In the genomic region with DNA sequence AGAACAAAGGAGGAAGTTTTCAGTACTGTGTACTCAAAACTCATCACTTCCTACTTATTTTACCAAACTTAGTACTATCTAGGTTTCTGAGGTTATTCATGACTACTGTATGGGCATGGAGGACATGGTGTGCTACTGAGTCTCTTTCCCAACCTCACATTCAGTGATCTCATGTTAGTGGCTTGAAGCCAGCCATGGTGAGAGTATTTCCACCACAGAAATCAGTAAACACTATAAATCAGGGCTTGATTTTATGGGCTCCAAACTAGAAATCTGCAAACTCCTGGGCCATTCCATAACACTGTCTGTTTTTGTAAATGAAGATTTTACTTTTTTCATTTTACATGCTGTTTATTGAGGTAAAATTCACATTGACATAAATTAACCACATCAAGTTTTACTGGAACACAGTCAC, we compare ENCODE assay signal across 8 cellular contexts. TPM values are rescaled to one million over a fixed set of nuclear protein-coding genes. Genes with fewer than 3 reads are reported as not detected.
DNase-seq lines count a peak whose midpoint lies in the region; ATAC-seq, FAIRE-seq and TF ChIP-seq lines count a peak whose summit lies in the region.

No MANE protein-coding gene starts in this region.

- TF ChIP-seq CTCF in GM12878 (IDR thresholded peaks at IDR 0.05 in 2 of 3, conservative IDR thresholded peaks at IDR 0.05 in 1 of 3; ENCODE audit: control insufficient read depth in 2 of 3, extremely low read depth in 1 of 3, insufficient read depth in 1 of 3, low read depth in 3 of 3, low read length in 3 of 3): no peak
- TF ChIP-seq CTCF in tibial artery (IDR thresholded peaks at IDR 0.05): no peak

- no peak for TF ChIP-seq RAD21 in GM12878 (IDR thresholded peaks at IDR 0.05; ENCODE audit: insufficient read depth, low read depth, low read length)

- SMC1A ChIA-PET in GM12878 (lab: Charles Lee; ENCODE audit: uncharacterized antibody, unreplicated experiment): interaction anchor here (1.6 to 3.4 kb wide), 5 partner anchors 10 to 23 kb away, joined by 5 to 14 read pairs (median 7); no protein-coding TSS in a partner anchor

- POLR2A ChIA-PET in GM12878 (lab: Charles Lee): interaction anchor here (0.9 to 1.5 kb wide), 5 partner anchors 10 to 59 kb away, joined by 3 to 7 read pairs (median 3); no protein-coding TSS in a partner anchor

- peaks cover 15% of the 10 kb centered on the region; the same call in 1 of the 2 replicates for H4K20me1 ChIP-seq in GM12878 (ENCODE audit: control insufficient read depth, insufficient read depth)

- H2AFZ ChIP-seq in GM12878 (ENCODE audit: control insufficient read depth, low read depth, low read length): no peak overlapping the region

- TF ChIP-seq POLR2A in GM12878 (IDR thresholded peaks at IDR 0.05; ENCODE audit: low read depth, low read length): no peak

- no peak overlapping the region for H3K27ac ChIP-seq in GM12878 (ENCODE audit: control insufficient read depth, insufficient read depth)
- peak overlapping the region; percentile 62 to 72 for H3K27ac ChIP-seq in tibial artery

- H3K9ac ChIP-seq in GM12878 (ENCODE audit: control insufficient read depth, insufficient read depth, low read length): no peak overlapping the region

- H3K36me3 ChIP-seq in GM12878 (ENCODE audit: control insufficient read depth in 2 of 2, insufficient read depth in 2 of 2, low read length in 1 of 2) (peaks cover 0 to 14% of the 10 kb centered on the region in 2 experiments; a peak in 2 of 4 replicates), tibial artery (no peaks in the 10 kb centered on the region)

- H3K4me3 Mint-ChIP-seq in activated T-cell treated with anti-CD3 and anti-CD28 coated beads, Interleukin-2, amount 50 U/mL, for 24 hours: no peak overlapping the region

- H3K36me3 Mint-ChIP-seq in activated T-cell treated with anti-CD3 and anti-CD28 coated beads, Interleukin-2, amount 50 U/mL, for 24 hours (ENCODE audit: low read depth): peaks cover 16% of the 10 kb centered on the region

- in situ Hi-C loops in GM12878 (cut with MboI): no loop called here

- H3K79me2 ChIP-seq in GM12878 (ENCODE audit: control insufficient read depth, insufficient read depth, low read length): peaks cover 94% of the 10 kb centered on the region

- no peaks in the 10 kb centered on the region for H3K27me3 Mint-ChIP-seq in activated T-cell treated with anti-CD3 and anti-CD28 coated beads, Interleukin-2, amount 50 U/mL, for 24 hours

- no TSS peak for BruUV-seq in GM12878 (replicated peaks; lab: Mats Ljungman, UMichigan)

- no peak for FAIRE-seq in GM12878 (lab: Jason Lieb, UNC)

- peaks cover 43% of the 10 kb centered on the region for H3K4me1 ChIP-seq in GM12878 (ENCODE audit: control insufficient read depth, insufficient read depth, low read length)
- peaks cover 0 to 71% (median 27%) of the 10 kb centered on the region in 4 donors for H3K4me1 ChIP-seq in tibial artery

- H3K9me3 Mint-ChIP-seq in activated T-cell treated with anti-CD3 and anti-CD28 coated beads, Interleukin-2, amount 50 U/mL, for 24 hours: no peaks in the 10 kb centered on the region

- CTCF ChIA-PET in GM12878 (lab: Yijun Ruan, JAX): interaction anchor here (0.9 to 1.0 kb wide), 3 partner anchors 16 to 209 kb away, joined by 3 to 6 read pairs (median 4); no protein-coding TSS in a partner anchor

- DNase-seq in activated T-cell treated with anti-CD3 and anti-CD28 coated beads, Interleukin-2, amount 50 U/mL, for 24 hours: no peak
- DNase-seq in activated T-cell treated with anti-CD3 and anti-CD28 coated beads, Interleukin-2, amount 50 U/mL, for 1 hour: no peak
- DNase-seq in GM12878 (ENCODE audit: low read depth, low spot score): no peak
- peak; percentile 29 for DNase-seq in left kidney (ENCODE audit: low read depth, low spot score)
- peak in 1 of 2 donors; percentile 79 for DNase-seq in tibial artery
- no peak for DNase-seq in SHP77 treated with DMSO at 0.1 percent for 48 hours (lab: John Stamatoyannopoulos, UW)
- no peak for DNase-seq in activated CD4-positive, CD25-positive, alpha-beta regulatory T cell treated with anti-CD3 and anti-CD28 coated beads, Interleukin-2, amount 50 U/mL, for 72 hours

- ATAC-seq in GM12878: peak; percentile 33
- no peak for ATAC-seq in GM21381 (IDR thresholded peaks at IDR 0.05; ENCODE audit: unreplicated experiment)

- no peak overlapping the region for H3K4me2 ChIP-seq in GM12878 (ENCODE audit: control insufficient read depth, insufficient read depth)

- peaks cover 61% of the 10 kb centered on the region for H3K4me1 Mint-ChIP-seq in activated T-cell treated with anti-CD3 and anti-CD28 coated beads, Interleukin-2, amount 50 U/mL, for 24 hours (ENCODE audit: low read depth)

- no peak overlapping the region for H3K4me3 ChIP-seq in GM12878
- no peak overlapping the region for H3K4me3 ChIP-seq in tibial artery

- no peaks in the 10 kb centered on the region for H3K9me3 ChIP-seq in GM12878 (replicated peaks; ENCODE audit: control insufficient read depth, insufficient read depth, low read length)
- no peaks in the 10 kb centered on the region for H3K9me3 ChIP-seq in tibial artery

- TF ChIP-seq EP300 in GM12878 (IDR thresholded peaks at IDR 0.05; ENCODE audit: borderline replicate concordance in 1 of 2, control insufficient read depth in 1 of 2, low read depth in 2 of 2, low read length in 2 of 2): no peak

- H3K27ac Mint-ChIP-seq in activated T-cell treated with anti-CD3 and anti-CD28 coated beads, Interleukin-2, amount 50 U/mL, for 24 hours: peak overlapping the region; percentile 50

- RAD21 ChIA-PET in GM12878 (lab: Charles Lee; ENCODE audit: unreplicated experiment): interaction anchor here (2.2 to 3.0 kb wide), 2 partner anchors 10 to 18 kb away, joined by 8 to 12 read pairs; no protein-coding TSS in a partner anchor

- intact Hi-C loops in GM12878 (cut with micrococcal nuclease; ENCODE audit: unreplicated experiment) (no loop called here), tibial artery (cut with DNase I; ENCODE audit: low total_unique reads) (no loop called here)

- no peaks in the 10 kb centered on the region for H3K27me3 ChIP-seq in GM12878 (replicated peaks in 1 of 2; ENCODE audit: control insufficient read depth in 2 of 2, insufficient read depth in 2 of 2, low read length in 1 of 2)
- H3K27me3 ChIP-seq in tibial artery: no peaks in the 10 kb centered on the region

RNA-seq across cellular contexts. Expression of a gene that starts 19.7 kb away (rescaled TPM):
- 44.3 and 46.5 TPM in 2 replicates for total RNA-seq in GM12878 (2013; cell fraction: nucleolus; rRNA removed)
- total RNA-seq in GM12878 (2014; rRNA removed) (13.8 and 15.3 TPM in 2 replicates), GM12878 (2014; rRNA removed; fragmentation: Illumina TruSeq; extraction: Trizol) (7.2 and 8.6 TPM in 2 replicates), GM12878 (2021) (20.2 and 21.4 TPM in 2 replicates)
- 3.3 TPM for polyA plus RNA-seq in GM12878 (2011; ENCODE audit: low read depth)
- polyA plus RNA-seq in GM12878 (2011; rRNA removed) (10.0 and 14.0 TPM in 2 replicates), GM12878 (2014; fragmentation: Illumina TruSeq; extraction: Trizol) (3.6 and 8.0 TPM in 2 replicates), GM12878 (2014; fragmentation: Nextera tagmentation; extraction: Ambion mirVana) (1 to 10 TPM; 1.1 to 2.2 TPM), GM12878 (2014; rRNA removed) (12.4 and 15.2 TPM in 2 replicates), GM12878 (2016; fragmentation: Nextera tagmentation; extraction: Ambion mirVana) (10 to 100 TPM in 1 of 2 experiments, 1 to 10 TPM in 1; 9.2 to 10.1 TPM)
- 14.4 and 19.2 TPM in 2 replicates for polyA plus RNA-seq in GM12878 (2011; cell fraction: cytosol; rRNA removed)
- polyA plus RNA-seq in GM12878 (2011; cell fraction: nucleus; rRNA removed): 18.8 and 19.7 TPM in 2 replicates
- 7.8 and 10.8 TPM in 2 replicates for polyA plus RNA-seq in GM12878 (2012)
- polyA minus RNA-seq in GM12878 (2011; rRNA and poly(A)+ RNA removed): 19.0 and 25.2 TPM in 2 replicates
- 12.0 and 15.0 TPM in 2 replicates for polyA minus RNA-seq in GM12878 (2011; cell fraction: cytosol; rRNA and poly(A)+ RNA removed)
- polyA minus RNA-seq in GM12878 (2011; cell fraction: nucleus; rRNA and poly(A)+ RNA removed): 21.2 and 41.1 TPM in 2 replicates

RNA-seq across cellular contexts. Expression of a gene that starts 36.1 kb away (rescaled TPM):
- total RNA-seq in GM12878 (2013; cell fraction: nucleolus; rRNA removed): 130 and 131 TPM in 2 replicates
- total RNA-seq in GM12878 (2014; rRNA removed) (24.7 and 26.5 TPM in 2 replicates), GM12878 (2014; rRNA removed; fragmentation: Illumina TruSeq; extraction: Trizol) (20.1 and 20.4 TPM in 2 replicates), GM12878 (2021) (30.9 and 33.7 TPM in 2 replicates)
- 23.4 TPM for polyA plus RNA-seq in GM12878 (2011; ENCODE audit: low read depth)
- polyA plus RNA-seq in GM12878 (2011; rRNA removed) (28.7 and 37.7 TPM in 2 replicates), GM12878 (2014; fragmentation: Illumina TruSeq; extraction: Trizol) (20.5 and 23.8 TPM in 2 replicates), GM12878 (2014; fragmentation: Nextera tagmentation; extraction: Ambion mirVana) (10 to 100 TPM; 11.3 to 15.1 TPM), GM12878 (2014; rRNA removed) (19.6 and 26.7 TPM in 2 replicates), GM12878 (2016; fragmentation: Nextera tagmentation; extraction: Ambion mirVana) (10 to 100 TPM; 12.6 to 20.0 TPM)
- polyA plus RNA-seq in GM12878 (2011; cell fraction: cytosol; rRNA removed): 42.7 and 47.6 TPM in 2 replicates
- 45.6 and 46.8 TPM in 2 replicates for polyA plus RNA-seq in GM12878 (2011; cell fraction: nucleus; rRNA removed)
- polyA plus RNA-seq in GM12878 (2012): 32.1 and 35.8 TPM in 2 replicates
- polyA minus RNA-seq in GM12878 (2011; rRNA and poly(A)+ RNA removed): 96.4 and 132 TPM in 2 replicates
- 29.0 and 31.5 TPM in 2 replicates for polyA minus RNA-seq in GM12878 (2011; cell fraction: cytosol; rRNA and poly(A)+ RNA removed)
- 27.3 and 43.1 TPM in 2 replicates for polyA minus RNA-seq in GM12878 (2011; cell fraction: nucleus; rRNA and poly(A)+ RNA removed)

RNA-seq across cellular contexts. Expression of a gene that starts 51.6 kb away (rescaled TPM):
- 131 and 132 TPM in 2 replicates for total RNA-seq in GM12878 (2013; cell fraction: nucleolus; rRNA removed)
- total RNA-seq in GM12878 (2014; rRNA removed): 49.9 and 51.3 TPM in 2 replicates
- total RNA-seq in GM12878 (2014; rRNA removed; fragmentation: Illumina TruSeq; extraction: Trizol): 68.1 and 69.4 TPM in 2 replicates
- total RNA-seq in GM12878 (2021): 44.6 and 45.7 TPM in 2 replicates
- polyA plus RNA-seq in GM12878 (2011; ENCODE audit: low read depth): 39.2 TPM
- polyA plus RNA-seq in GM12878 (2011; rRNA removed): 88.8 and 96.7 TPM in 2 replicates
- polyA plus RNA-seq in GM12878 (2011; cell fraction: cytosol; rRNA removed): 73.5 and 81.4 TPM in 2 replicates
- polyA plus RNA-seq in GM12878 (2011; cell fraction: nucleus; rRNA removed): 54.6 and 59.6 TPM in 2 replicates
- 48.8 and 52.3 TPM in 2 replicates for polyA plus RNA-seq in GM12878 (2012)
- 71.7 and 99.7 TPM in 2 replicates for polyA plus RNA-seq in GM12878 (2014; fragmentation: Illumina TruSeq; extraction: Trizol)
- 100 to 1,000 TPM; 157 to 170 TPM for polyA plus RNA-seq in GM12878 (2014; fragmentation: Nextera tagmentation; extraction: Ambion mirVana)
- polyA plus RNA-seq in GM12878 (2014; rRNA removed): 60.0 and 66.0 TPM in 2 replicates
- 10 to 100 TPM; 70.0 to 72.5 TPM for polyA plus RNA-seq in GM12878 (2016; fragmentation: Nextera tagmentation; extraction: Ambion mirVana)
- polyA minus RNA-seq in GM12878 (2011; rRNA and poly(A)+ RNA removed): 49.9 and 62.4 TPM in 2 replicates
- polyA minus RNA-seq in GM12878 (2011; cell fraction: cytosol; rRNA and poly(A)+ RNA removed): 15.6 and 20.6 TPM in 2 replicates
- polyA minus RNA-seq in GM12878 (2011; cell fraction: nucleus; rRNA and poly(A)+ RNA removed): 25.5 and 47.5 TPM in 2 replicates

RNA-seq across cellular contexts. Expression of a gene that starts 52.6 kb away (rescaled TPM):
- 32.5 and 33.0 TPM in 2 replicates for total RNA-seq in GM12878 (2013; cell fraction: nucleolus; rRNA removed)
- total RNA-seq in GM12878 (2014; rRNA removed) (18.0 and 19.1 TPM in 2 replicates), GM12878 (2014; rRNA removed; fragmentation: Illumina TruSeq; extraction: Trizol) (11.9 TPM in 2 replicates), GM12878 (2021) (14.5 and 17.2 TPM in 2 replicates)
- 13.2 TPM for polyA plus RNA-seq in GM12878 (2011; ENCODE audit: low read depth)
- polyA plus RNA-seq in GM12878 (2011; rRNA removed) (9.8 and 12.7 TPM in 2 replicates), GM12878 (2014; fragmentation: Illumina TruSeq; extraction: Trizol) (11.5 and 12.4 TPM in 2 replicates), GM12878 (2014; fragmentation: Nextera tagmentation; extraction: Ambion mirVana) (1 to 10 TPM; 4.5 to 6.1 TPM), GM12878 (2014; rRNA removed) (17.9 and 20.4 TPM in 2 replicates), GM12878 (2016; fragmentation: Nextera tagmentation; extraction: Ambion mirVana) (10 to 100 TPM; 20.2 to 22.2 TPM)
- polyA plus RNA-seq in GM12878 (2011; cell fraction: cytosol; rRNA removed): 14.7 and 19.0 TPM in 2 replicates
- 11.5 and 13.6 TPM in 2 replicates for polyA plus RNA-seq in GM12878 (2011; cell fraction: nucleus; rRNA removed)
- 18.4 and 20.6 TPM in 2 replicates for polyA plus RNA-seq in GM12878 (2012)
- 17.8 and 20.1 TPM in 2 replicates for polyA minus RNA-seq in GM12878 (2011; rRNA and poly(A)+ RNA removed)
- polyA minus RNA-seq in GM12878 (2011; cell fraction: cytosol; rRNA and poly(A)+ RNA removed): 4.4 and 5.7 TPM in 2 replicates
- 5.9 and 6.3 TPM in 2 replicates for polyA minus RNA-seq in GM12878 (2011; cell fraction: nucleus; rRNA and poly(A)+ RNA removed)
